28 cellular contexts compared by ENCODE assay signal in genomic region chr13:61188057-61188456, GRCh38.
"Had no signal": no experiment of that assay in that cellular context is flagged by ENCODE, and none has a peak within 500 bp of the region (broad histone marks: within the 10 kb centered on the region; RNA-seq: fewer than 3 reads in every experiment).

No MANE protein-coding gene starts in this region.

- H3K27ac ChIP-seq: colonic mucosa, coronary artery, dorsolateral prefrontal cortex, epithelial cell of prostate, esophagus muscularis mucosa, esophagus squamous epithelium, foreskin keratinocyte, gastrocnemius medialis, gastroesophageal sphincter, heart left ventricle, heart right ventricle had no signal

- H3K4me3 ChIP-seq: colonic mucosa, coronary artery, dorsolateral prefrontal cortex, esophagus muscularis mucosa, esophagus squamous epithelium, gastrocnemius medialis, gastroesophageal sphincter, heart left ventricle, heart right ventricle had no signal

- DNase-seq: colonic mucosa; cortex of kidney; dermis blood vessel endothelial cell; dorsolateral prefrontal cortex; effector CD4-positive, alpha-beta T cell; effector CD8-positive, alpha-beta T cell; effector memory CD4-positive, alpha-beta T cell; effector memory CD8-positive, alpha-beta T cell; endodermal cell; erythroblast; esophagus squamous epithelium; foreskin fibroblast; foreskin keratinocyte; foreskin melanocyte; gastrocnemius medialis; glutamatergic neuron; head of caudate nucleus; heart left ventricle; heart right ventricle had no signal

- H3K4me1 ChIP-seq: esophagus muscularis mucosa, esophagus squamous epithelium, foreskin keratinocyte, gastrocnemius medialis, gastroesophageal sphincter, heart left ventricle, heart right ventricle had no signal

- H3K9me3 ChIP-seq: colonic mucosa, esophagus muscularis mucosa, esophagus squamous epithelium, gastrocnemius medialis, gastroesophageal sphincter, heart left ventricle had no signal

- ATAC-seq: effector memory CD8-positive, alpha-beta T cell; esophagus mucosa; foreskin keratinocyte; gastrocnemius medialis; gastroesophageal sphincter; heart left ventricle; heart right ventricle had no signal

- H3K36me3 ChIP-seq: colonic mucosa, esophagus muscularis mucosa, esophagus squamous epithelium, gastrocnemius medialis, gastroesophageal sphincter, heart left ventricle, heart right ventricle had no signal

- FAIRE-seq: colon, endometrium, endothelial cell of umbilical vein, frontal cortex had no signal

- H3K27me3 ChIP-seq: colonic mucosa, dorsolateral prefrontal cortex, esophagus muscularis mucosa, esophagus squamous epithelium, foreskin keratinocyte, gastrocnemius medialis, gastroesophageal sphincter, heart left ventricle, heart right ventricle had no signal
